Comparison of ENCODE assay signal across 19 cellular contexts in genomic region chr10:1454964-1455363, GRCh38.
A peak's percentile ranks its signal among the peaks of the same experiment; 100 is the strongest.
DNase-seq lines count a peak whose midpoint lies in the region; ATAC-seq and TF ChIP-seq lines count a peak whose summit lies in the region.
"Had no signal": no experiment of that assay in that cellular context is flagged by ENCODE, and none has a peak within 500 bp of the region (broad histone marks: within the 10 kb centered on the region; RNA-seq: fewer than 3 reads in every experiment).

No MANE protein-coding gene starts in this region.

- no peaks in the 10 kb centered on the region for H3K36me3 Mint-ChIP-seq in MCF 10A (ENCODE audit: insufficient read depth, unreplicated experiment)
- H3K36me3 Mint-ChIP-seq: activated CD8-positive, alpha-beta memory T cell treated with anti-CD3 and anti-CD28 coated beads, Interleukin-2, amount 10 ng/mL, durations not matched to agents 7 days and 5 days; activated naive CD4-positive, alpha-beta T cell treated with anti-CD3 and anti-CD28 coated beads, Interleukin-2, amount 10 ng/mL, durations not matched to agents 7 days and 5 days; immature natural killer cell; mesothelial cell of epicardium had no signal

- no TSS peak for BruUV-seq in MCF 10A (replicated peaks; lab: Mats Ljungman, UMichigan)

- peak; percentile 10 for ATAC-seq in HG03460 (IDR thresholded peaks at IDR 0.05; ENCODE audit: unreplicated experiment)
- no peak for ATAC-seq in GM18505 (IDR thresholded peaks at IDR 0.05; ENCODE audit: unreplicated experiment)
- ATAC-seq: activated CD8-positive, alpha-beta memory T cell treated with anti-CD3 and anti-CD28 coated beads, Interleukin-2, amount 10 ng/mL, durations not matched to agents 7 days and 5 days; GM23338 had no signal

- intact Hi-C loops in MCF 10A (cut with micrococcal nuclease), result no loop called here

- peaks cover 33% of the 10 kb centered on the region for H3K27me3 Mint-ChIP-seq in MCF 10A (ENCODE audit: insufficient read depth, unreplicated experiment)

- no peaks in the 10 kb centered on the region for H3K4me1 Mint-ChIP-seq in MCF 10A (ENCODE audit: insufficient read depth, unreplicated experiment)
- H3K4me1 Mint-ChIP-seq: GM23338, immature natural killer cell, mesothelial cell of epicardium had no signal

- H3K4me3 Mint-ChIP-seq in MCF 10A (ENCODE audit: unreplicated experiment), result no peak overlapping the region
- H3K4me3 Mint-ChIP-seq: activated CD8-positive, alpha-beta memory T cell treated with anti-CD3 and anti-CD28 coated beads, Interleukin-2, amount 10 ng/mL, durations not matched to agents 7 days and 5 days; activated naive CD4-positive, alpha-beta T cell treated with anti-CD3 and anti-CD28 coated beads, Interleukin-2, amount 10 ng/mL, durations not matched to agents 7 days and 5 days; effector memory CD8-positive, alpha-beta T cell; GM23338; immature natural killer cell; mesothelial cell of epicardium had no signal

- TF ChIP-seq CTCF in MCF 10A (IDR thresholded peaks at IDR 0.05; ENCODE audit: unreplicated experiment), result no peak

- no peak for TF ChIP-seq POLR2A in GM18505 (IDR thresholded peaks at IDR 0.05; ENCODE audit: borderline replicate concordance, extremely low read depth, insufficient read depth, insufficient read length)

- H3K9me3 Mint-ChIP-seq in MCF 10A (ENCODE audit: unreplicated experiment), result peaks cover 13% of the 10 kb centered on the region
- H3K9me3 Mint-ChIP-seq: GM23338 had no signal

- no peak overlapping the region for H3K27ac Mint-ChIP-seq in MCF 10A (ENCODE audit: low read depth, unreplicated experiment)
- H3K27ac Mint-ChIP-seq: activated CD8-positive, alpha-beta memory T cell treated with anti-CD3 and anti-CD28 coated beads, Interleukin-2, amount 10 ng/mL, durations not matched to agents 7 days and 5 days; activated naive CD4-positive, alpha-beta T cell treated with anti-CD3 and anti-CD28 coated beads, Interleukin-2, amount 10 ng/mL, durations not matched to agents 7 days and 5 days; effector memory CD8-positive, alpha-beta T cell; GM23338; immature natural killer cell; mesothelial cell of epicardium had no signal

- DNase-seq in NCI-H1092 treated with DMSO at 0.1 percent for 48 hours (lab: John Stamatoyannopoulos, UW), result peak; percentile 26
- no peak for DNase-seq in NCI-H1092 (lab: John Stamatoyannopoulos, UW)
- peak; percentile 53 for DNase-seq in NCI-H2196 treated with DMSO at 0.1 percent for 48 hours (lab: John Stamatoyannopoulos, UW; ENCODE audit: unreplicated experiment)
- no peak for DNase-seq in MCF 10A (ENCODE audit: unreplicated experiment)
- DNase-seq in glomerular visceral epithelial cell (ENCODE audit: extremely low spot score), result no peak
- no peak for DNase-seq in AML-193 (lab: John Stamatoyannopoulos, UW)
- DNase-seq: 8988T; activated CD8-positive, alpha-beta memory T cell treated with anti-CD3 and anti-CD28 coated beads, Interleukin-2, amount 10 ng/mL, durations not matched to agents 7 days and 5 days; Caco-2; effector memory CD8-positive, alpha-beta T cell; foreskin fibroblast; MG63; WERI-Rb-1 had no signal

- CTCF ChIA-PET in MCF 10A (lab: Yijun Ruan, JAX), result interaction anchor here (0.6 to 1.1 kb wide), 2 partner anchors 23 to 84 kb away, joined by 3 to 4 read pairs; no protein-coding TSS in a partner anchor

- POLR2A ChIA-PET in MCF 10A (lab: Yijun Ruan, JAX), result interaction anchor here (0.7 to 1.0 kb wide), 3 partner anchors 9 to 105 kb away, joined by 3 to 5 read pairs (median 4); no protein-coding TSS in a partner anchor

Comparison
In these comparisons a context has a peak if more than half of its experiments do, and no peak if none do; other contexts are left out.
1. DNase-seq: peak in NCI-H1092 treated with DMSO at 0.1 percent for 48 hours (single experiment) and NCI-H2196 treated with DMSO at 0.1 percent for 48 hours (single experiment); none in NCI-H1092 (single experiment), MCF 10A (single experiment), glomerular visceral epithelial cell (single experiment) and AML-193 (0 of 2).